In genomic region chr16:30141750-30142149, GRCh38 we compare ENCODE assay signal across 1 cellular context.
TF ChIP-seq lines count a peak whose summit lies in the region.

No MANE protein-coding gene starts in this region.

TF ChIP-seq in HepG2, 621 proteins besides CTCF, POLR2A, EP300 and RAD21 (continued from another document):
- no peak for TF ChIP-seq ZHX2 (IDR thresholded peaks at IDR 0.05; ENCODE audit: low read depth)
- no peak for TF ChIP-seq ZHX2 (CRISPR knock-in tag; IDR thresholded peaks at IDR 0.05; ENCODE audit: borderline replicate concordance)
- TF ChIP-seq CEBPG (CRISPR knock-in tag; IDR thresholded peaks at IDR 0.05), result 0 out of 2 replicates have a peak, but pooled peaks have one; percentile 11
- TF ChIP-seq PRDM4 (CRISPR knock-in tag; IDR thresholded peaks at IDR 0.05; ENCODE audit: borderline replicate concordance), result no peak
- no peak for TF ChIP-seq ZNF607 (CRISPR knock-in tag; IDR thresholded peaks at IDR 0.05; ENCODE audit: borderline replicate concordance)
- no peak for TF ChIP-seq NR2C2 (CRISPR knock-in tag; IDR thresholded peaks at IDR 0.05; ENCODE audit: borderline replicate concordance)
- no peak for TF ChIP-seq RARG (CRISPR knock-in tag; IDR thresholded peaks at IDR 0.05; ENCODE audit: low read depth)
- no peak for TF ChIP-seq TBX2 (CRISPR knock-in tag; IDR thresholded peaks at IDR 0.05; ENCODE audit: borderline replicate concordance)
- TF ChIP-seq HNF4A (CRISPR knock-in tag; IDR thresholded peaks at IDR 0.05), result peak; percentile 27; the same call in 1 of the 2 replicates
- TF ChIP-seq ZNF780A (CRISPR knock-in tag; IDR thresholded peaks at IDR 0.05), result no peak
- TF ChIP-seq KDM6A (CRISPR knock-in tag; IDR thresholded peaks at IDR 0.05; ENCODE audit: low read depth), result no peak
- 0 out of 2 replicates have a peak, but pooled peaks have one; percentile 21 for TF ChIP-seq ZNF670 (CRISPR knock-in tag; IDR thresholded peaks at IDR 0.05; ENCODE audit: borderline replicate concordance)
